11 cellular contexts compared by ENCODE assay signal in the genomic region with DNA sequence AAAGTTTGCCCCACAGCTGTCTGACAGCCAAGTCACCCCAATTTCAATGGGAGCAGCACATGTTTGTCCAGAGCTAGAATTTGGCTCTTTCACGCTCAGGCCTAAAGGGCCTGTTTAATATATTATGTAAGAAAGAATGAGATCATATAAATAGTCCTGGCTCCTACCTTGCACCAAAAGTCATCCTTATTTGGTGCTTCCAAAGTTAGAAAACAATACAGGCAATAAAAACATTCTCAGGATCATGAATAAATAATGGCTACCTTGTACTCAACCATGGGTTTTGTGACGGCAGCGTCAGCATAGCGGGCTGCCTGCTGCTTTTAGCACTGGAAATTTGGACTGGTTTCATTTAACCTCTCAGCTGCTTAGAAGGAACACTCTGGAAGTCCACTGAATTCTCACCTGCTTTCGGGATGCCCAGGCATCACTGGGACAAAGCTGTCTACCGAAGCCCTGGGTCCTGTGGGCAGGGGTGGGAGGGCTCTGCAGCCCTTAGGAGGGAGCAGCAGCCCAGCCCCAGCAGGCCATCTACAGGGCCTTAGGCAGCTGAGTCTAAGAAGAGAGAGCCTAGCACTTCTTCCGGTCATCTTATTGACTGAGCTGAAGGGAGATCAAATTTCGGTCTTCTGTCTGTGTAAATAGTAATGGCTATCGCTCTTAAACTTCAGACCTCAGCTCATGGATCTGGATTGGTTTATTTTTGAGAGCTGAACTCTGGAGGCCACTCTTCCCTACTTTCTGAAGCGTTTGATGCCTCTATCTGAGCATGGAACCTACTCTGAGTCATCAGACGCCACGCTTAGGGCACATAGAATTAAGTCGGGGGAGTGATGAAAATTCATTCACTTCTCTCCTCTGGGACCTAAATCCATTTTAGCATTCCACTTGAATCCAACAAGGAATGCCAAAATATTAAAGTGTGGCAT.
DNase-seq lines count a peak whose midpoint lies in the region; ATAC-seq and TF ChIP-seq lines count a peak whose summit lies in the region.
"Had no signal": no experiment of that assay in that cellular context is flagged by ENCODE, and none has a peak within 500 bp of the region (broad histone marks: within the 10 kb centered on the region; RNA-seq: fewer than 3 reads in every experiment).

No MANE protein-coding gene starts in this region.

- POLR2A ChIA-PET in GM10248 (lab: Yijun Ruan, JAX) = no interaction called here

- WGBS in psoas muscle, 3 donors = 18 to 35% (median 21%) methylated on average over 13 of the region's 13 CpGs

- no peaks in the 10 kb centered on the region for H3K9me3 ChIP-seq in left ventricle myocardium inferior (replicated peaks)
- no peaks in the 10 kb centered on the region for H3K9me3 ChIP-seq in psoas muscle

- DNase-seq in H7 = peak; percentile 45
- peak; percentile 66 for DNase-seq in astrocyte of the hippocampus (ENCODE audit: low read depth, low spot score)
- no peak for DNase-seq in left ventricle myocardium inferior
- no peak for DNase-seq in psoas muscle
- no peak for DNase-seq in GM10248 (ENCODE audit: extremely low spot score)
- no peak for DNase-seq in SHP77 (lab: John Stamatoyannopoulos, UW)
- DNase-seq: activated CD4-positive, alpha-beta T cell treated with anti-CD3 and anti-CD28 coated beads, Interleukin-2, amount 10 ng/mL, durations not matched to agents 24 days and 14 days; NCI-H187 treated with DMSO at 0.1 percent for 48 hours had no signal

- CTCF ChIA-PET in GM10248 (lab: Yijun Ruan, JAX) = interaction anchor here (0.6 to 2.5 kb wide), 7 partner anchors 10 to 100 kb away, joined by 3 to 8 read pairs (median 3); no protein-coding TSS in a partner anchor

- no peaks in the 10 kb centered on the region for H3K27me3 ChIP-seq in H7 (ENCODE audit: control insufficient read depth, insufficient read depth, low read length)
- no peaks in the 10 kb centered on the region for H3K27me3 ChIP-seq in left ventricle myocardium inferior (ENCODE audit: low read depth)
- H3K27me3 ChIP-seq in psoas muscle (ENCODE audit: insufficient read depth in 3 of 3, low read length in 2 of 3) = no peaks in the 10 kb centered on the region

- peak; percentile 9 to 36 (median 16) for ATAC-seq in psoas muscle
- no peak for ATAC-seq in GM18868 (IDR thresholded peaks at IDR 0.05; ENCODE audit: unreplicated experiment)
- ATAC-seq in HG02798 (IDR thresholded peaks at IDR 0.05; ENCODE audit: poor library complexity, unreplicated experiment) = no peak
- ATAC-seq: stimulated activated memory B cell treated with anti-CD40 and anti-IgM and Interleukin-4, amounts not matched to agents 10 μg/mL and 1 μg/mL and 100 μg/mL, for 72 hours had no signal

- no peak for TF ChIP-seq CTCF in left ventricle myocardium inferior (IDR thresholded peaks at IDR 0.05; ENCODE audit: borderline replicate concordance)
- no peak for TF ChIP-seq CTCF in psoas muscle (IDR thresholded peaks at IDR 0.05)
- TF ChIP-seq CTCF in GM10248 (IDR thresholded peaks at IDR 0.05; ENCODE audit: control extremely low read depth, extremely low read depth, low read depth, missing control alignments) = no peak

- peaks cover 97% of the 10 kb centered on the region for H3K4me1 ChIP-seq in left ventricle myocardium inferior
- peaks cover 79% of the 10 kb centered on the region for H3K4me1 ChIP-seq in psoas muscle

- intact Hi-C loops in left ventricle myocardium inferior (cut with micrococcal nuclease) = no loop called here
- intact Hi-C loops in psoas muscle (cut with DNase I) = no loop called here

- H3K27ac ChIP-seq in left ventricle myocardium inferior (replicated peaks) = peak overlapping the region; percentile 94
- peak overlapping the region; percentile 84 for H3K27ac ChIP-seq in psoas muscle

- H3K4me3 ChIP-seq in H7 (ENCODE audit: insufficient read depth, low read depth, low read length) = no peak overlapping the region
- H3K4me3 ChIP-seq in left ventricle myocardium inferior = no peak overlapping the region
- no peak overlapping the region for H3K4me3 ChIP-seq in psoas muscle

- no peaks in the 10 kb centered on the region for H3K36me3 ChIP-seq in H7 (replicated peaks; ENCODE audit: control insufficient read depth, insufficient read depth, low read length)
- H3K36me3 ChIP-seq in left ventricle myocardium inferior = no peaks in the 10 kb centered on the region
- H3K36me3 ChIP-seq in psoas muscle (ENCODE audit: insufficient read depth in 1 of 2, low read depth in 1 of 2) = no peaks in the 10 kb centered on the region

Comparison
In these comparisons a context has a peak if more than half of its experiments do, and no peak if none do; other contexts are left out.
1. DNase-seq: peak in H7 (single experiment) and astrocyte of the hippocampus (single experiment); none in left ventricle myocardium inferior (single experiment), psoas muscle (0 of 2), GM10248 (single experiment) and SHP77 (0 of 2).
2. ATAC-seq: peak in psoas muscle (4 of 4); none in GM18868 (single experiment) and HG02798 (single experiment).